In genomic region chr5:14824490-14824889, GRCh38 we compare ENCODE assay signal across 25 cellular contexts. TPM values are rescaled to one million over a fixed set of nuclear protein-coding genes. Genes with fewer than 3 reads are reported as not detected.
A peak's percentile ranks its signal among the peaks of the same experiment; 100 is the strongest.
DNase-seq lines count a peak whose midpoint lies in the region; ATAC-seq and TF ChIP-seq lines count a peak whose summit lies in the region.
"Had no signal": no experiment of that assay in that cellular context is flagged by ENCODE, and none has a peak within 500 bp of the region (broad histone marks: within the 10 kb centered on the region; RNA-seq: fewer than 3 reads in every experiment).

No MANE protein-coding gene starts in this region.

- H3K4me1 ChIP-seq in breast epithelium (no peaks in the 10 kb centered on the region), skeletal muscle tissue (ENCODE audit: control insufficient read depth in 3 of 3, insufficient read depth in 3 of 3, low read length in 3 of 3) (peaks cover 24 to 29% (median 26%) of the 10 kb centered on the region in 3 donors)
- H3K4me1 ChIP-seq: BE2C had no signal

- no peak overlapping the region for H3K27ac ChIP-seq in breast epithelium
- H3K27ac ChIP-seq in skeletal muscle tissue (ENCODE audit: low read depth, low read length), result peak overlapping the region; percentile 58
- H3K27ac ChIP-seq: HL-60, SJSA1 had no signal

- H3K27ac Mint-ChIP-seq in MCF 10A (ENCODE audit: low read depth, unreplicated experiment), result peak overlapping the region; percentile 29
- H3K27ac Mint-ChIP-seq in T-helper 17 cell, result peak overlapping the region; percentile 19
- H3K27ac Mint-ChIP-seq in activated CD8-positive, alpha-beta memory T cell treated with anti-CD3 and anti-CD28 coated beads, Interleukin-2, amount 10 ng/mL, durations not matched to agents 7 days and 5 days, result no peak overlapping the region

- H3K4me1 Mint-ChIP-seq in MCF 10A (ENCODE audit: insufficient read depth, unreplicated experiment) (peaks cover 5% of the 10 kb centered on the region), T-helper 17 cell (peaks cover 20% of the 10 kb centered on the region)
- H3K4me1 Mint-ChIP-seq in activated CD8-positive, alpha-beta memory T cell treated with anti-CD3 and anti-CD28 coated beads, Interleukin-2, amount 10 ng/mL, durations not matched to agents 7 days and 5 days, result peaks cover 1% of the 10 kb centered on the region
- H3K4me1 Mint-ChIP-seq: CD14-positive monocyte had no signal

- intact Hi-C loops in MCF 10A (cut with micrococcal nuclease) (no loop called here), breast epithelium (cut with DNase I; ENCODE audit: low total_unique reads) (no loop called here)

- TF ChIP-seq POLR2A in breast epithelium (IDR thresholded peaks at IDR 0.05), result no peak

- no TSS peak for BruUV-seq in MCF 10A (replicated peaks; lab: Mats Ljungman, UMichigan)

- POLR2A ChIA-PET in MCF 10A (lab: Yijun Ruan, JAX), result interaction anchor here (1.0 kb wide), 1 partner anchor 16 kb away, joined by 3 read pairs; no protein-coding TSS in a partner anchor

- CTCF ChIA-PET in MCF 10A (lab: Yijun Ruan, JAX), result interaction anchor here (0.7 to 0.9 kb wide), 2 partner anchors 62 to 182 kb away, joined by 3 read pairs; no protein-coding TSS in a partner anchor
- CTCF ChIA-PET in activated CD8-positive, alpha-beta memory T cell treated with anti-CD3 and anti-CD28 coated beads, Interleukin-2, amount 10 ng/mL, durations not matched to agents 7 days and 5 days (lab: Charles Lee), result no interaction called here

- no peak overlapping the region for H3K4me3 Mint-ChIP-seq in MCF 10A (ENCODE audit: unreplicated experiment)
- no peak overlapping the region for H3K4me3 Mint-ChIP-seq in T-helper 17 cell
- H3K4me3 Mint-ChIP-seq in activated CD8-positive, alpha-beta memory T cell treated with anti-CD3 and anti-CD28 coated beads, Interleukin-2, amount 10 ng/mL, durations not matched to agents 7 days and 5 days, result no peak overlapping the region
- H3K4me3 Mint-ChIP-seq: CD14-positive monocyte had no signal

- H3K36me3 ChIP-seq in breast epithelium (no peaks in the 10 kb centered on the region), skeletal muscle tissue (ENCODE audit: control insufficient read depth in 3 of 3, insufficient read depth in 3 of 3, low read length in 3 of 3) (no peaks in the 10 kb centered on the region)
- H3K36me3 ChIP-seq: BE2C, SJSA1 had no signal

- H3K27me3 Mint-ChIP-seq in MCF 10A (ENCODE audit: insufficient read depth, unreplicated experiment) (no peaks in the 10 kb centered on the region), T-helper 17 cell (no peaks in the 10 kb centered on the region)
- H3K27me3 Mint-ChIP-seq in activated CD8-positive, alpha-beta memory T cell treated with anti-CD3 and anti-CD28 coated beads, Interleukin-2, amount 10 ng/mL, durations not matched to agents 7 days and 5 days, result no peaks in the 10 kb centered on the region

- no peaks in the 10 kb centered on the region for H3K27me3 ChIP-seq in breast epithelium
- no peaks in the 10 kb centered on the region for H3K27me3 ChIP-seq in skeletal muscle tissue (ENCODE audit: control insufficient read depth in 3 of 3, insufficient read depth in 3 of 3, low read length in 3 of 3)
- H3K27me3 ChIP-seq: BE2C, SJSA1 had no signal

- H3K9ac ChIP-seq in skeletal muscle tissue (ENCODE audit: low read depth in 1 of 3, low read length in 3 of 3), result peak overlapping the region in 2 of 3 donors; percentile 4 to 54

- no peaks in the 10 kb centered on the region for H3K9me3 Mint-ChIP-seq in MCF 10A (ENCODE audit: unreplicated experiment)
- H3K9me3 Mint-ChIP-seq in activated CD8-positive, alpha-beta memory T cell treated with anti-CD3 and anti-CD28 coated beads, Interleukin-2, amount 10 ng/mL, durations not matched to agents 7 days and 5 days (ENCODE audit: low read depth), result no peaks in the 10 kb centered on the region

- H3K36me3 Mint-ChIP-seq in MCF 10A (ENCODE audit: insufficient read depth, unreplicated experiment), result no peaks in the 10 kb centered on the region
- H3K36me3 Mint-ChIP-seq in T-helper 17 cell (ENCODE audit: low read depth), result no peaks in the 10 kb centered on the region
- H3K36me3 Mint-ChIP-seq in activated CD8-positive, alpha-beta memory T cell treated with anti-CD3 and anti-CD28 coated beads, Interleukin-2, amount 10 ng/mL, durations not matched to agents 7 days and 5 days, result peaks cover 3% of the 10 kb centered on the region

- H3K4me3 ChIP-seq in breast epithelium (no peak overlapping the region), skeletal muscle tissue (ENCODE audit: low read length in 3 of 3) (no peak overlapping the region)
- H3K4me3 ChIP-seq: GM12878, SJSA1 had no signal

- ATAC-seq in T-helper 17 cell (no peak), left lobe of liver (peak; percentile 76)
- ATAC-seq in activated CD8-positive, alpha-beta memory T cell treated with anti-CD3 and anti-CD28 coated beads, Interleukin-2, amount 10 ng/mL, durations not matched to agents 7 days and 5 days, result no peak
- ATAC-seq: GM12878 had no signal

- TF ChIP-seq CTCF in MCF 10A (IDR thresholded peaks at IDR 0.05; ENCODE audit: unreplicated experiment) (no peak), breast epithelium (IDR thresholded peaks at IDR 0.05) (no peak)

- H3K9me3 ChIP-seq in breast epithelium, result no peaks in the 10 kb centered on the region
- H3K9me3 ChIP-seq in T-helper 17 cell (ENCODE audit: control insufficient read depth, low read length, poor library complexity, severe bottlenecking), result no peaks in the 10 kb centered on the region
- H3K9me3 ChIP-seq in skeletal muscle tissue (ENCODE audit: control insufficient read depth in 3 of 3, low read length in 3 of 3), result no peaks in the 10 kb centered on the region
- H3K9me3 ChIP-seq: BE2C, SJSA1 had no signal

- DNase-seq in MCF 10A (ENCODE audit: unreplicated experiment) (no peak), breast epithelium (ENCODE audit: low spot score in 2 of 2) (no peak), T-helper 17 cell (no peak), left lobe of liver (ENCODE audit: low spot score) (no peak), NCI-H1105 treated with DMSO at 0.1 percent for 48 hours (lab: John Stamatoyannopoulos, UW) (no peak)
- no peak for DNase-seq in activated CD8-positive, alpha-beta memory T cell treated with anti-CD3 and anti-CD28 coated beads, Interleukin-2, amount 10 ng/mL, durations not matched to agents 7 days and 5 days
- DNase-seq in stimulated activated CD4-positive, alpha-beta T cell treated with anti-CD3 and anti-CD28 coated beads, Interleukin-2, amount 100 ng/mL, for 24 hours, result no peak
- DNase-seq: 8988T, ACHN, BE2C, COR-L47, Kasumi-1, MV-4-11, NCI-H1105, NCI-H146, NCI-H1930, NCI-H2107, NCI-H526, NCI-H82, Right ventricle myocardium superior had no signal

RNA-seq across cellular contexts. Expression of gene ANKH, which starts 47.1 kb away (rescaled TPM):
- 51.3 and 65.7 TPM in 2 replicates for total RNA-seq in MCF 10A (2022)
- total RNA-seq in breast epithelium, result 10 to 100 TPM; 31.5 to 83.1 (median 52.1) TPM
- 100 to 1,000 TPM in 1 of 2 donors, 10 to 100 TPM in 1; 86.8 to 109 TPM for total RNA-seq in T-helper 17 cell
- 75.9 TPM for total RNA-seq in left lobe of liver
- total RNA-seq in skeletal muscle tissue, result 13.0 TPM
- 10 to 100 TPM; 31.3 to 41.9 TPM for total RNA-seq in activated CD8-positive, alpha-beta memory T cell treated with anti-CD3 and anti-CD28 coated beads, Interleukin-2, amount 10 ng/mL, durations not matched to agents 7 days and 5 days
